Comparison of ENCODE assay signal across 10 cellular contexts in genomic region chr6:33856655-33857054, GRCh38. TPM values are rescaled to one million over a fixed set of nuclear protein-coding genes. Genes with fewer than 3 reads are reported as not detected.
DNase-seq lines count a peak whose midpoint lies in the region; ATAC-seq and TF ChIP-seq lines count a peak whose summit lies in the region.
"Had no signal": no experiment of that assay in that cellular context is flagged by ENCODE, and none has a peak within 500 bp of the region (broad histone marks: within the 10 kb centered on the region; RNA-seq: fewer than 3 reads in every experiment).

No MANE protein-coding gene starts in this region.

- H3K4me1 Mint-ChIP-seq in effector memory CD8-positive, alpha-beta T cell (ENCODE audit: low read depth in 2 of 2): peaks cover 42 to 51% of the 10 kb centered on the region in 2 donors
- H3K4me1 Mint-ChIP-seq in endothelial cell (ENCODE audit: unreplicated experiment): peaks cover 36% of the 10 kb centered on the region

- H3K4me3 Mint-ChIP-seq in effector memory CD8-positive, alpha-beta T cell: peak overlapping the region; percentile 57 to 68
- H3K4me3 Mint-ChIP-seq in endothelial cell (ENCODE audit: unreplicated experiment): no peak overlapping the region

- H3K36me3 ChIP-seq in gastroesophageal sphincter (no peaks in the 10 kb centered on the region), aorta (ENCODE audit: control insufficient read depth in 1 of 2, insufficient read depth in 2 of 2, low read length in 1 of 2) (no peaks in the 10 kb centered on the region)

- no peak for TF ChIP-seq CTCF in gastroesophageal sphincter (IDR thresholded peaks at IDR 0.05)
- TF ChIP-seq CTCF in endothelial cell (IDR thresholded peaks at IDR 0.05; ENCODE audit: unreplicated experiment): no peak

- intact Hi-C loops in aorta (cut with DNase I): no loop called here

- TF ChIP-seq POLR2A in gastroesophageal sphincter (IDR thresholded peaks at IDR 0.05): no peak

- H3K27me3 Mint-ChIP-seq in effector memory CD8-positive, alpha-beta T cell: peaks cover 29 to 79% of the 10 kb centered on the region in 2 donors
- H3K27me3 Mint-ChIP-seq in endothelial cell (ENCODE audit: unreplicated experiment): peaks cover 2% of the 10 kb centered on the region

- no CpG with 5 or more reads among the region's 5 CpGs for WGBS in gastroesophageal sphincter (ENCODE audit: low coverage in 1 of 2), 2 donors
- WGBS in aorta, 2 donors: 84 to 89% methylated on average over 5 of the region's 5 CpGs

- no peak overlapping the region for H3K27ac ChIP-seq in gastroesophageal sphincter
- H3K27ac ChIP-seq in aorta (ENCODE audit: low read depth in 1 of 2, low read length in 2 of 2): no peak overlapping the region

- peaks cover 70% of the 10 kb centered on the region for H3K27me3 ChIP-seq in gastroesophageal sphincter
- H3K27me3 ChIP-seq in aorta (ENCODE audit: control insufficient read depth in 1 of 2, insufficient read depth in 2 of 2, low read length in 1 of 2): no peaks in the 10 kb centered on the region

- ATAC-seq in HG03175 (IDR thresholded peaks at IDR 0.05; ENCODE audit: unreplicated experiment): peak; percentile 70
- peak; percentile 96 for ATAC-seq in effector memory CD8-positive, alpha-beta T cell (replicated peaks)
- no peak for ATAC-seq in gastroesophageal sphincter
- no peak for ATAC-seq in aorta (ENCODE audit: low FRiP score)

- H3K27ac Mint-ChIP-seq in effector memory CD8-positive, alpha-beta T cell: peak overlapping the region in 1 of 2 donors; percentile 67
- H3K27ac Mint-ChIP-seq in endothelial cell (ENCODE audit: unreplicated experiment): no peak overlapping the region

- H3K9me3 Mint-ChIP-seq in effector memory CD8-positive, alpha-beta T cell: no peaks in the 10 kb centered on the region
- H3K9me3 Mint-ChIP-seq in endothelial cell (ENCODE audit: unreplicated experiment): no peaks in the 10 kb centered on the region

- H3K4me3 ChIP-seq in gastroesophageal sphincter: no peak overlapping the region
- no peak overlapping the region for H3K4me3 ChIP-seq in aorta (ENCODE audit: low read length in 2 of 2)

- H3K36me3 Mint-ChIP-seq in effector memory CD8-positive, alpha-beta T cell (ENCODE audit: insufficient read depth): peaks cover 7% of the 10 kb centered on the region
- H3K36me3 Mint-ChIP-seq in endothelial cell (ENCODE audit: low read depth, unreplicated experiment): no peaks in the 10 kb centered on the region

- no peaks in the 10 kb centered on the region for H3K9me3 ChIP-seq in gastroesophageal sphincter
- H3K9me3 ChIP-seq in aorta (ENCODE audit: control insufficient read depth, low read length): no peaks in the 10 kb centered on the region

- TF ChIP-seq EP300 in gastroesophageal sphincter (IDR thresholded peaks at IDR 0.05): no peak

- DNase-seq in activated CD4-positive, alpha-beta T cell treated with anti-CD3 and anti-CD28 coated beads for 48 hours: peak; percentile 79
- DNase-seq in effector memory CD8-positive, alpha-beta T cell: peak; percentile 75 to 78 (median 76)
- DNase-seq in stimulated activated CD8-positive, alpha-beta memory T cell treated with anti-CD3 and anti-CD28 coated beads, Interleukin-7, amount 100 ng/mL, for 48 hours (ENCODE audit: extremely low read depth in 1 of 2, low read depth in 1 of 2): peak; percentile 63 to 72
- no peak for DNase-seq in NCI-H748 (lab: John Stamatoyannopoulos, UW; ENCODE audit: unreplicated experiment)
- no peak for DNase-seq in endothelial cell (ENCODE audit: low spot score)
- DNase-seq in aorta: no peak
- DNase-seq: Karpas-422, left cardiac atrium had no signal

- H3K4me1 ChIP-seq in gastroesophageal sphincter: peaks cover 0 to 4% (median 0%) of the 10 kb centered on the region in 3 donors
- H3K4me1 ChIP-seq in aorta (ENCODE audit: control insufficient read depth in 1 of 2, insufficient read depth in 2 of 2, low read length in 2 of 2): no peaks in the 10 kb centered on the region

RNA-seq across cellular contexts. Expression of gene MLN, which starts 52.9 kb away (rescaled TPM):
- not detected for total RNA-seq in gastroesophageal sphincter
- total RNA-seq in endothelial cell (ENCODE audit: unreplicated experiment): not detected
- not detected for total RNA-seq in aorta
- polyA plus RNA-seq in aorta: 1 to 10 TPM in 1 of 2 donors, not detected in 1; 2.6 TPM
- total RNA-seq: left cardiac atrium had no signal

Comparison
In these comparisons a context has a peak if more than half of its experiments do, and no peak if none do; other contexts are left out.
1. ATAC-seq: peak in HG03175 (single experiment) and effector memory CD8-positive, alpha-beta T cell (single experiment); none in gastroesophageal sphincter (single experiment) and aorta (single experiment).
2. DNase-seq: peak in activated CD4-positive, alpha-beta T cell treated with anti-CD3 and anti-CD28 coated beads for 48 hours (single experiment), effector memory CD8-positive, alpha-beta T cell (3 of 3) and stimulated activated CD8-positive, alpha-beta memory T cell treated with anti-CD3 and anti-CD28 coated beads, Interleukin-7, amount 100 ng/mL, for 48 hours (2 of 2); none in NCI-H748 (single experiment), endothelial cell (single experiment) and aorta (0 of 2).